1 cellular context compared by ENCODE assay signal in the genomic region with DNA sequence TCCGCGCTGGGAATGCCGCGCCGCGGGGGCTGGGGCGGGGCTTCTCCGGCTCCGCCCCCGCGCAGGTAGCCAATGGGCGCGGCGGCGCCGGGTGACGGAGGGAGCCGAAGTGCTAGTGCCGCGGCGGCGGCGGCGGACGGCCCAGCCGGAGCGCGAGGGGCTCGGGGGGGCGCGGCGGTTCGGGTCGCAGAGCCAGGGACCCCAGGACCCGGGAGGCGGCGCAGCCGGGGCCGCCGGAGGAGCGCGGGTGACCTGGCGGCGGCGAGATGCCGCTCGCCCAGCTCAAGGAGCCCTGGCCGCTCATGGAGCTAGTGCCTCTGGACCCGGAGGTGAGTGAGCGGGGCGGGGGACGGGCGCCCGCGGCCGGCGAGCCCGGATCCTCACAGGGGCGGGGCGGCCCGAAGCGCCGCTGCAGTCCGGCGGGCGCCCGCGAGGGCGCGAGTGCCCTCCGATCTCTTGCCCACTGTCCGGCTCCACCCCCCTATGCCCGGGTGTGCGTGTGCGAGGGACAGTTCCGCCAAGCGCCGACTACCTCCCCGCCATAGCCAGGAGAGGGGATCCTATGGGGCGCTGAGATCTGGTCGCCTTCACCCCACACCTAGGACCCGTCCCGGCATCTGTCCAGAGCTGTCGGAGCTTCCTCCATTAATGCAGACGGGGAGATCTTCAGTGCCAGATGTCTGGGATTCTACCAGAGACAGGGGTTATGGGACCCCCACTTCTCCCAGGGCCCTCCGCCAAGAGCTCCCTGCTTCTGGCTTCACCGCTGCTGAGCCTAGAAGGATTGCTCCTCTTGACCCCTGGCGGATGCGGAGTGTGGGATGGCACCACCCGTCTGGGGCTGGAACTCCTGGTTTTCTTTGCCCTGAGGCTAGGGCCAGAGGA.
TF ChIP-seq lines count a peak whose summit lies in the region.

A gene (plus strand): TSS at position 107 of the 885 bp plus-strand sequence. CDS start 160 bp downstream, at position 267.

TF ChIP-seq in HepG2, 621 proteins besides CTCF, POLR2A, EP300 and RAD21 (continued from another document and continues in another):
- TF ChIP-seq, protein P1, sequence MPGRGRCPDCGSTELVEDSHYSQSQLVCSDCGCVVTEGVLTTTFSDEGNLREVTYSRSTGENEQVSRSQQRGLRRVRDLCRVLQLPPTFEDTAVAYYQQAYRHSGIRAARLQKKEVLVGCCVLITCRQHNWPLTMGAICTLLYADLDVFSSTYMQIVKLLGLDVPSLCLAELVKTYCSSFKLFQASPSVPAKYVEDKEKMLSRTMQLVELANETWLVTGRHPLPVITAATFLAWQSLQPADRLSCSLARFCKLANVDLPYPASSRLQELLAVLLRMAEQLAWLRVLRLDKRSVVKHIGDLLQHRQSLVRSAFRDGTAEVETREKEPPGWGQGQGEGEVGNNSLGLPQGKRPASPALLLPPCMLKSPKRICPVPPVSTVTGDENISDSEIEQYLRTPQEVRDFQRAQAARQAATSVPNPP (CRISPR knock-in tag; IDR thresholded peaks at IDR 0.05): no peak
- TF ChIP-seq ZNF431 (CRISPR knock-in tag; IDR thresholded peaks at IDR 0.05; ENCODE audit: borderline replicate concordance, low read depth) (no peak), KMT2B (CRISPR knock-in tag; IDR thresholded peaks at IDR 0.05) (no peak), ZEB1 (IDR thresholded peaks at IDR 0.05; ENCODE audit: insufficient replicate concordance, low read depth) (no peak), ZNF354B (CRISPR knock-in tag; IDR thresholded peaks at IDR 0.05) (no peak), NBN (conservative IDR thresholded peaks at IDR 0.05) (no peak), KLF6 (CRISPR knock-in tag; IDR thresholded peaks at IDR 0.05) (no peak), SALL1 (CRISPR knock-in tag; IDR thresholded peaks at IDR 0.05) (0 out of 2 replicates have a peak, but pooled peaks have one; percentile 17), SMC3 (IDR thresholded peaks at IDR 0.05; ENCODE audit: low read length) (no peak), YY1 (IDR thresholded peaks at IDR 0.05; ENCODE audit: insufficient read depth, insufficient replicate concordance, low read depth, low read length) (peak; percentile 50), ZNF558 (CRISPR knock-in tag; IDR thresholded peaks at IDR 0.05; ENCODE audit: borderline replicate concordance) (no peak), ZNF776 (CRISPR knock-in tag; IDR thresholded peaks at IDR 0.05) (0 out of 2 replicates have a peak, but pooled peaks have one; percentile 27)
- TF ChIP-seq, protein P2, sequence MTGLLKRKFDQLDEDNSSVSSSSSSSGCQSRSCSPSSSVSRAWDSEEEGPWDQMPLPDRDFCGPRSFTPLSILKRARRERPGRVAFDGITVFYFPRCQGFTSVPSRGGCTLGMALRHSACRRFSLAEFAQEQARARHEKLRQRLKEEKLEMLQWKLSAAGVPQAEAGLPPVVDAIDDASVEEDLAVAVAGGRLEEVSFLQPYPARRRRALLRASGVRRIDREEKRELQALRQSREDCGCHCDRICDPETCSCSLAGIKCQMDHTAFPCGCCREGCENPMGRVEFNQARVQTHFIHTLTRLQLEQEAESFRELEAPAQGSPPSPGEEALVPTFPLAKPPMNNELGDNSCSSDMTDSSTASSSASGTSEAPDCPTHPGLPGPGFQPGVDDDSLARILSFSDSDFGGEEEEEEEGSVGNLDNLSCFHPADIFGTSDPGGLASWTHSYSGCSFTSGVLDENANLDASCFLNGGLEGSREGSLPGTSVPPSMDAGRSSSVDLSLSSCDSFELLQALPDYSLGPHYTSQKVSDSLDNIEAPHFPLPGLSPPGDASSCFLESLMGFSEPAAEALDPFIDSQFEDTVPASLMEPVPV (CRISPR knock-in tag; IDR thresholded peaks at IDR 0.05): no peak
- TF ChIP-seq, protein P3, sequence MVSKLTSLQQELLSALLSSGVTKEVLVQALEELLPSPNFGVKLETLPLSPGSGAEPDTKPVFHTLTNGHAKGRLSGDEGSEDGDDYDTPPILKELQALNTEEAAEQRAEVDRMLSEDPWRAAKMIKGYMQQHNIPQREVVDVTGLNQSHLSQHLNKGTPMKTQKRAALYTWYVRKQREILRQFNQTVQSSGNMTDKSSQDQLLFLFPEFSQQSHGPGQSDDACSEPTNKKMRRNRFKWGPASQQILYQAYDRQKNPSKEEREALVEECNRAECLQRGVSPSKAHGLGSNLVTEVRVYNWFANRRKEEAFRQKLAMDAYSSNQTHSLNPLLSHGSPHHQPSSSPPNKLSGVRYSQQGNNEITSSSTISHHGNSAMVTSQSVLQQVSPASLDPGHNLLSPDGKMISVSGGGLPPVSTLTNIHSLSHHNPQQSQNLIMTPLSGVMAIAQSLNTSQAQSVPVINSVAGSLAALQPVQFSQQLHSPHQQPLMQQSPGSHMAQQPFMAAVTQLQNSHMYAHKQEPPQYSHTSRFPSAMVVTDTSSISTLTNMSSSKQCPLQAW (CRISPR knock-in tag; IDR thresholded peaks at IDR 0.05): 0 out of 2 replicates have a peak, but pooled peaks have one; percentile 42
- TF ChIP-seq, protein P4, sequence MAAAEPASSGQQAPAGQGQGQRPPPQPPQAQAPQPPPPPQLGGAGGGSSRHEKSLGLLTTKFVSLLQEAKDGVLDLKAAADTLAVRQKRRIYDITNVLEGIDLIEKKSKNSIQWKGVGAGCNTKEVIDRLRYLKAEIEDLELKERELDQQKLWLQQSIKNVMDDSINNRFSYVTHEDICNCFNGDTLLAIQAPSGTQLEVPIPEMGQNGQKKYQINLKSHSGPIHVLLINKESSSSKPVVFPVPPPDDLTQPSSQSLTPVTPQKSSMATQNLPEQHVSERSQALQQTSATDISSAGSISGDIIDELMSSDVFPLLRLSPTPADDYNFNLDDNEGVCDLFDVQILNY (CRISPR knock-in tag; conservative IDR thresholded peaks at IDR 0.05): no peak
- TF ChIP-seq, protein P5, sequence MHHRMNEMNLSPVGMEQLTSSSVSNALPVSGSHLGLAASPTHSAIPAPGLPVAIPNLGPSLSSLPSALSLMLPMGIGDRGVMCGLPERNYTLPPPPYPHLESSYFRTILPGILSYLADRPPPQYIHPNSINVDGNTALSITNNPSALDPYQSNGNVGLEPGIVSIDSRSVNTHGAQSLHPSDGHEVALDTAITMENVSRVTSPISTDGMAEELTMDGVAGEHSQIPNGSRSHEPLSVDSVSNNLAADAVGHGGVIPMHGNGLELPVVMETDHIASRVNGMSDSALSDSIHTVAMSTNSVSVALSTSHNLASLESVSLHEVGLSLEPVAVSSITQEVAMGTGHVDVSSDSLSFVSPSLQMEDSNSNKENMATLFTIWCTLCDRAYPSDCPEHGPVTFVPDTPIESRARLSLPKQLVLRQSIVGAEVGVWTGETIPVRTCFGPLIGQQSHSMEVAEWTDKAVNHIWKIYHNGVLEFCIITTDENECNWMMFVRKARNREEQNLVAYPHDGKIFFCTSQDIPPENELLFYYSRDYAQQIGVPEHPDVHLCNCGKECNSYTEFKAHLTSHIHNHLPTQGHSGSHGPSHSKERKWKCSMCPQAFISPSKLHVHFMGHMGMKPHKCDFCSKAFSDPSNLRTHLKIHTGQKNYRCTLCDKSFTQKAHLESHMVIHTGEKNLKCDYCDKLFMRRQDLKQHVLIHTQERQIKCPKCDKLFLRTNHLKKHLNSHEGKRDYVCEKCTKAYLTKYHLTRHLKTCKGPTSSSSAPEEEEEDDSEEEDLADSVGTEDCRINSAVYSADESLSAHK (CRISPR knock-in tag; IDR thresholded peaks at IDR 0.05; ENCODE audit: borderline replicate concordance): no peak
- TF ChIP-seq, protein P6, sequence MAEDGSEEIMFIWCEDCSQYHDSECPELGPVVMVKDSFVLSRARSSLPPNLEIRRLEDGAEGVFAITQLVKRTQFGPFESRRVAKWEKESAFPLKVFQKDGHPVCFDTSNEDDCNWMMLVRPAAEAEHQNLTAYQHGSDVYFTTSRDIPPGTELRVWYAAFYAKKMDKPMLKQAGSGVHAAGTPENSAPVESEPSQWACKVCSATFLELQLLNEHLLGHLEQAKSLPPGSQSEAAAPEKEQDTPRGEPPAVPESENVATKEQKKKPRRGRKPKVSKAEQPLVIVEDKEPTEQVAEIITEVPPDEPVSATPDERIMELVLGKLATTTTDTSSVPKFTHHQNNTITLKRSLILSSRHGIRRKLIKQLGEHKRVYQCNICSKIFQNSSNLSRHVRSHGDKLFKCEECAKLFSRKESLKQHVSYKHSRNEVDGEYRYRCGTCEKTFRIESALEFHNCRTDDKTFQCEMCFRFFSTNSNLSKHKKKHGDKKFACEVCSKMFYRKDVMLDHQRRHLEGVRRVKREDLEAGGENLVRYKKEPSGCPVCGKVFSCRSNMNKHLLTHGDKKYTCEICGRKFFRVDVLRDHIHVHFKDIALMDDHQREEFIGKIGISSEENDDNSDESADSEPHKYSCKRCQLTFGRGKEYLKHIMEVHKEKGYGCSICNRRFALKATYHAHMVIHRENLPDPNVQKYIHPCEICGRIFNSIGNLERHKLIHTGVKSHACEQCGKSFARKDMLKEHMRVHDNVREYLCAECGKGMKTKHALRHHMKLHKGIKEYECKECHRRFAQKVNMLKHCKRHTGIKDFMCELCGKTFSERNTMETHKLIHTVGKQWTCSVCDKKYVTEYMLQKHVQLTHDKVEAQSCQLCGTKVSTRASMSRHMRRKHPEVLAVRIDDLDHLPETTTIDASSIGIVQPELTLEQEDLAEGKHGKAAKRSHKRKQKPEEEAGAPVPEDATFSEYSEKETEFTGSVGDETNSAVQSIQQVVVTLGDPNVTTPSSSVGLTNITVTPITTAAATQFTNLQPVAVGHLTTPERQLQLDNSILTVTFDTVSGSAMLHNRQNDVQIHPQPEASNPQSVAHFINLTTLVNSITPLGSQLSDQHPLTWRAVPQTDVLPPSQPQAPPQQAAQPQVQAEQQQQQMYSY (CRISPR knock-in tag; IDR thresholded peaks at IDR 0.05): no peak
- TF ChIP-seq, protein P7, sequence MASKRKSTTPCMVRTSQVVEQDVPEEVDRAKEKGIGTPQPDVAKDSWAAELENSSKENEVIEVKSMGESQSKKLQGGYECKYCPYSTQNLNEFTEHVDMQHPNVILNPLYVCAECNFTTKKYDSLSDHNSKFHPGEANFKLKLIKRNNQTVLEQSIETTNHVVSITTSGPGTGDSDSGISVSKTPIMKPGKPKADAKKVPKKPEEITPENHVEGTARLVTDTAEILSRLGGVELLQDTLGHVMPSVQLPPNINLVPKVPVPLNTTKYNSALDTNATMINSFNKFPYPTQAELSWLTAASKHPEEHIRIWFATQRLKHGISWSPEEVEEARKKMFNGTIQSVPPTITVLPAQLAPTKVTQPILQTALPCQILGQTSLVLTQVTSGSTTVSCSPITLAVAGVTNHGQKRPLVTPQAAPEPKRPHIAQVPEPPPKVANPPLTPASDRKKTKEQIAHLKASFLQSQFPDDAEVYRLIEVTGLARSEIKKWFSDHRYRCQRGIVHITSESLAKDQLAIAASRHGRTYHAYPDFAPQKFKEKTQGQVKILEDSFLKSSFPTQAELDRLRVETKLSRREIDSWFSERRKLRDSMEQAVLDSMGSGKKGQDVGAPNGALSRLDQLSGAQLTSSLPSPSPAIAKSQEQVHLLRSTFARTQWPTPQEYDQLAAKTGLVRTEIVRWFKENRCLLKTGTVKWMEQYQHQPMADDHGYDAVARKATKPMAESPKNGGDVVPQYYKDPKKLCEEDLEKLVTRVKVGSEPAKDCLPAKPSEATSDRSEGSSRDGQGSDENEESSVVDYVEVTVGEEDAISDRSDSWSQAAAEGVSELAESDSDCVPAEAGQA (IDR thresholded peaks at IDR 0.05; ENCODE audit: low read depth): no peak
- TF ChIP-seq, protein P7 (CRISPR knock-in tag; IDR thresholded peaks at IDR 0.05; ENCODE audit: borderline replicate concordance): no peak
- TF ChIP-seq, protein P8, sequence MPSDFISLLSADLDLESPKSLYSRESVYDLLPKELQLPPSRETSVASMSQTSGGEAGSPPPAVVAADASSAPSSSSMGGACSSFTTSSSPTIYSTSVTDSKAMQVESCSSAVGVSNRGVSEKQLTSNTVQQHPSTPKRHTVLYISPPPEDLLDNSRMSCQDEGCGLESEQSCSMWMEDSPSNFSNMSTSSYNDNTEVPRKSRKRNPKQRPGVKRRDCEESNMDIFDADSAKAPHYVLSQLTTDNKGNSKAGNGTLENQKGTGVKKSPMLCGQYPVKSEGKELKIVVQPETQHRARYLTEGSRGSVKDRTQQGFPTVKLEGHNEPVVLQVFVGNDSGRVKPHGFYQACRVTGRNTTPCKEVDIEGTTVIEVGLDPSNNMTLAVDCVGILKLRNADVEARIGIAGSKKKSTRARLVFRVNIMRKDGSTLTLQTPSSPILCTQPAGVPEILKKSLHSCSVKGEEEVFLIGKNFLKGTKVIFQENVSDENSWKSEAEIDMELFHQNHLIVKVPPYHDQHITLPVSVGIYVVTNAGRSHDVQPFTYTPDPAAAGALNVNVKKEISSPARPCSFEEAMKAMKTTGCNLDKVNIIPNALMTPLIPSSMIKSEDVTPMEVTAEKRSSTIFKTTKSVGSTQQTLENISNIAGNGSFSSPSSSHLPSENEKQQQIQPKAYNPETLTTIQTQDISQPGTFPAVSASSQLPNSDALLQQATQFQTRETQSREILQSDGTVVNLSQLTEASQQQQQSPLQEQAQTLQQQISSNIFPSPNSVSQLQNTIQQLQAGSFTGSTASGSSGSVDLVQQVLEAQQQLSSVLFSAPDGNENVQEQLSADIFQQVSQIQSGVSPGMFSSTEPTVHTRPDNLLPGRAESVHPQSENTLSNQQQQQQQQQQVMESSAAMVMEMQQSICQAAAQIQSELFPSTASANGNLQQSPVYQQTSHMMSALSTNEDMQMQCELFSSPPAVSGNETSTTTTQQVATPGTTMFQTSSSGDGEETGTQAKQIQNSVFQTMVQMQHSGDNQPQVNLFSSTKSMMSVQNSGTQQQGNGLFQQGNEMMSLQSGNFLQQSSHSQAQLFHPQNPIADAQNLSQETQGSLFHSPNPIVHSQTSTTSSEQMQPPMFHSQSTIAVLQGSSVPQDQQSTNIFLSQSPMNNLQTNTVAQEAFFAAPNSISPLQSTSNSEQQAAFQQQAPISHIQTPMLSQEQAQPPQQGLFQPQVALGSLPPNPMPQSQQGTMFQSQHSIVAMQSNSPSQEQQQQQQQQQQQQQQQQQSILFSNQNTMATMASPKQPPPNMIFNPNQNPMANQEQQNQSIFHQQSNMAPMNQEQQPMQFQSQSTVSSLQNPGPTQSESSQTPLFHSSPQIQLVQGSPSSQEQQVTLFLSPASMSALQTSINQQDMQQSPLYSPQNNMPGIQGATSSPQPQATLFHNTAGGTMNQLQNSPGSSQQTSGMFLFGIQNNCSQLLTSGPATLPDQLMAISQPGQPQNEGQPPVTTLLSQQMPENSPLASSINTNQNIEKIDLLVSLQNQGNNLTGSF (CRISPR knock-in tag; IDR thresholded peaks at IDR 0.05): no peak
- TF ChIP-seq, protein P9, sequence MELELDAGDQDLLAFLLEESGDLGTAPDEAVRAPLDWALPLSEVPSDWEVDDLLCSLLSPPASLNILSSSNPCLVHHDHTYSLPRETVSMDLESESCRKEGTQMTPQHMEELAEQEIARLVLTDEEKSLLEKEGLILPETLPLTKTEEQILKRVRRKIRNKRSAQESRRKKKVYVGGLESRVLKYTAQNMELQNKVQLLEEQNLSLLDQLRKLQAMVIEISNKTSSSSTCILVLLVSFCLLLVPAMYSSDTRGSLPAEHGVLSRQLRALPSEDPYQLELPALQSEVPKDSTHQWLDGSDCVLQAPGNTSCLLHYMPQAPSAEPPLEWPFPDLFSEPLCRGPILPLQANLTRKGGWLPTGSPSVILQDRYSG (CRISPR knock-in tag; IDR thresholded peaks at IDR 0.05): 0 out of 2 replicates have a peak, but pooled peaks have one; percentile 10
